ENCODE assay signal across 8 cellular contexts in the genomic region with DNA sequence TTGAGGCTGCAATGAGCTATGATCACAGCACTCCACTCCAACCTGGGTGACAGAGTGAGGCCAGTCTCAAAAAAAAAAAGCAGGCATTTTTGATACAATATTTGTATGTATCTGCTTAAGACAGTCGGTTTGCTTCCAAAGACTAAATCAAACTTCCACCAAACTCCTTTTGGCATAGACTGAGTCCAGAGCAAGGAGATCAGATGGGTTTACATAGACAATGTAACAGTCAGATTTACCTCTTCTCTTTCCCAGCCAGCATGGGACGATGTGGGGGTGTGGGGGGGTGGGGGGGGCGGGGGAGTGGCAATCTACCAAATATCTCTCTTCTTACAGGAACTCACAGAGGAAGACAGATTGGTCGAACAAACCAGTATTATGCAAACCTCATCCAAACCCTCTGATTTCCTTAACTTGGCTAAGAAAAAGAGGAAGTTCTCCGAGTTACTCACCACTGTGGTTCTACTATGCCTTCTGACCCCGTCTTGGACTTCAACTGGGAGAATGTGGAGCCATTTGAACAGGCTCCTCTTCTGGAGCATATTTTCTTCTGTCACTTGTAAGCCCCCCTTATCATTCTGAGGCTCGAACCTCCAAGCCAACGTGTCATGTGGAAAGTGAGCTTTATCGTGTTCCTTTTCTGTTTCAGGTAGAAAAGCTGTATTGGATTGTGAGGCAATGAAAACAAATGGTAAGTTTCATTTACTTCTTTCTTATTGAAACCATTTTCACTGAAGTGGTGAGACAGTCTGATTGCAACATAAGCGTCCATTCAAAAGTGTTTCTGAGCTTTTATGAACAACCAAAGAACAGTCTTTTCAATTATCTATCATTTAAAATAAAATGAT. TPM values are rescaled to one million over a fixed set of nuclear protein-coding genes. Genes with fewer than 3 reads are reported as not detected.
A peak's percentile ranks its signal among the peaks of the same experiment; 100 is the strongest.
DNase-seq lines count a peak whose midpoint lies in the region; ATAC-seq and TF ChIP-seq lines count a peak whose summit lies in the region.

A gene with protein sequence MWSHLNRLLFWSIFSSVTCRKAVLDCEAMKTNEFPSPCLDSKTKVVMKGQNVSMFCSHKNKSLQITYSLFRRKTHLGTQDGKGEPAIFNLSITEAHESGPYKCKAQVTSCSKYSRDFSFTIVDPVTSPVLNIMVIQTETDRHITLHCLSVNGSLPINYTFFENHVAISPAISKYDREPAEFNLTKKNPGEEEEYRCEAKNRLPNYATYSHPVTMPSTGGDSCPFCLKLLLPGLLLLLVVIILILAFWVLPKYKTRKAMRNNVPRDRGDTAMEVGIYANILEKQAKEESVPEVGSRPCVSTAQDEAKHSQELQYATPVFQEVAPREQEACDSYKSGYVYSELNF (plus strand): TSS at position 451 of the 848 bp plus-strand sequence. CDS start 54 bp downstream, at position 505.

- H3K9me3 ChIP-seq in IMR-90 (ENCODE audit: control insufficient read depth, insufficient read depth, low read length) (no peaks in the 10 kb centered on the region), ascending aorta (no peaks in the 10 kb centered on the region), upper lobe of left lung (no peaks in the 10 kb centered on the region)

- H3K27me3 ChIP-seq in IMR-90 (ENCODE audit: control insufficient read depth, insufficient read depth, low read length) (peaks cover 7% of the 10 kb centered on the region), ascending aorta (no peaks in the 10 kb centered on the region), upper lobe of left lung (no peaks in the 10 kb centered on the region)

- H3K9ac ChIP-seq in IMR-90 (ENCODE audit: low read depth, low read length), result no peak within 1 kb of the TSS

- no peaks in the 10 kb centered on the region for H4K20me1 ChIP-seq in IMR-90 (ENCODE audit: insufficient read depth, low read length)

- H2BK20ac ChIP-seq in IMR-90 (ENCODE audit: low read depth, low read length), result no peak within 1 kb of the TSS

- no peak within 1 kb of the TSS for H4K91ac ChIP-seq in IMR-90 (ENCODE audit: insufficient read depth, low read depth, low read length)

- no peak for TF ChIP-seq EP300 in upper lobe of left lung (IDR thresholded peaks at IDR 0.05)

- 0 out of 2 replicates have a peak within 1 kb of the TSS, but pooled peaks have one; percentile 54 for H3K23ac ChIP-seq in IMR-90 (ENCODE audit: low read depth, low read length)

- dilution Hi-C loops in IMR-90 (cut with HindIII; ENCODE audit: low sequenced_read_pairs, unreplicated experiment), result no loop called here

- WGBS in IMR-90 (ENCODE audit: extremely low coverage in 2 of 2, insufficient read length in 1 of 2), 2 experiments, result no CpG with 5 or more reads among the region's 10 CpGs
- 35 to 37% methylated on average over 10 of the region's 10 CpGs for WGBS in upper lobe of left lung, 2 donors

- H3K36me3 ChIP-seq in IMR-90 (ENCODE audit: control insufficient read depth, insufficient read depth, low read length), result no peaks in the 10 kb centered on the region
- H3K36me3 ChIP-seq in ascending aorta, result no peaks in the 10 kb centered on the region
- H3K36me3 ChIP-seq in upper lobe of left lung, result no peaks in the 10 kb centered on the region

- H3K27ac ChIP-seq in IMR-90 (ENCODE audit: insufficient read depth, low read length) (no peak within 1 kb of the TSS), ascending aorta (peak within 1 kb of the TSS; percentile 34 to 46), upper lobe of left lung (peak within 1 kb of the TSS; percentile 68 to 87 (median 79))

- TF ChIP-seq RAD21 in IMR-90 (IDR thresholded peaks at IDR 0.05; ENCODE audit: low read length), result no peak

- ATAC-seq in IMR-90 (ENCODE audit: low read depth), result peak; percentile 71
- ATAC-seq in left colon, result peak; percentile 78
- peak; percentile 87 to 96 for ATAC-seq in upper lobe of left lung (ENCODE audit: low FRiP score in 2 of 2)

- peaks cover 2% of the 10 kb centered on the region; the same call in 1 of the 2 replicates for H3K4me1 ChIP-seq in IMR-90 (ENCODE audit: control insufficient read depth, insufficient read depth, low read length)
- H3K4me1 ChIP-seq in ascending aorta, result no peaks in the 10 kb centered on the region
- H3K4me1 ChIP-seq in upper lobe of left lung, result peaks cover 0 to 10% (median 5%) of the 10 kb centered on the region in 4 donors

- H3K79me1 ChIP-seq in IMR-90 (ENCODE audit: low read depth in 1 of 2, low read length in 2 of 2), result no peaks in the 10 kb centered on the region

- peak; percentile 5 for DNase-seq in G401 (ENCODE audit: low spot score)
- DNase-seq in IMR-90, result peak; percentile 65
- DNase-seq in ascending aorta (ENCODE audit: low spot score in 2 of 2), result peak in 1 of 2 donors; percentile 68
- peak in 1 of 2 donors; percentile 15 for DNase-seq in left colon
- peak in 1 of 2 donors; percentile 71 for DNase-seq in upper lobe of left lung
- no peak for DNase-seq in NCI-H510A treated with DMSO at 0.1 percent for 48 hours (lab: John Stamatoyannopoulos, UW)
- no peak for DNase-seq in activated T-cell treated with anti-CD3 and anti-CD28 coated beads, Interleukin-2, amount 50 U/mL, for 48 hours
- DNase-seq in activated CD4-positive, CD25-positive, alpha-beta regulatory T cell treated with anti-CD3 and anti-CD28 coated beads, Interleukin-2, amount 50 U/mL, for 72 hours, result no peak

- no peak within 1 kb of the TSS for H2BK15ac ChIP-seq in IMR-90 (ENCODE audit: low read depth, low read length)

- H3K9me1 ChIP-seq in IMR-90 (ENCODE audit: insufficient read depth, low read length), result no peaks in the 10 kb centered on the region

- no TSS peak for BruUV-seq in IMR-90 (replicated peaks; lab: Mats Ljungman, UMichigan)

- no peak within 1 kb of the TSS for H2BK5ac ChIP-seq in IMR-90 (ENCODE audit: low read depth, low read length, poor library complexity, severe bottlenecking)

- H4K5ac ChIP-seq in IMR-90 (ENCODE audit: low read depth, low read length), result 0 out of 2 replicates have a peak within 1 kb of the TSS, but pooled peaks have one; percentile 2

- H2AK5ac ChIP-seq in IMR-90 (ENCODE audit: low read depth, low read length), result no peak within 1 kb of the TSS

- H3K14ac ChIP-seq in IMR-90 (replicated peaks; ENCODE audit: low read depth, low read length), result no peak within 1 kb of the TSS; the same call in 1 of the 2 replicates

- peak within 1 kb of the TSS; percentile 42 for H2AK9ac ChIP-seq in IMR-90 (replicated peaks; ENCODE audit: low read depth, low read length, poor library complexity)

- H2BK120ac ChIP-seq in IMR-90 (ENCODE audit: low read depth, low read length), result no peak within 1 kb of the TSS

- peak within 1 kb of the TSS; percentile 14; the same call in 1 of the 2 replicates for H3K4me2 ChIP-seq in IMR-90 (ENCODE audit: low read depth, low read length)

- TF ChIP-seq CTCF in IMR-90 (conservative IDR thresholded peaks at IDR 0.05; ENCODE audit: low read depth, low read length), result no peak
- no peak for TF ChIP-seq CTCF in ascending aorta (IDR thresholded peaks at IDR 0.05)
- no peak for TF ChIP-seq CTCF in upper lobe of left lung (IDR thresholded peaks at IDR 0.05)

- no peak within 1 kb of the TSS for H3K4ac ChIP-seq in IMR-90 (ENCODE audit: low read depth, low read length)

- CTCF ChIA-PET in IMR-90 (lab: Yijun Ruan, JAX), result interaction anchor here (0.7 kb wide), 1 partner anchor 30 kb away, joined by 5 read pairs; no protein-coding TSS in a partner anchor

- H3K18ac ChIP-seq in IMR-90 (ENCODE audit: low read depth, low read length), result no peak within 1 kb of the TSS

- TF ChIP-seq POLR2A in IMR-90 (IDR thresholded peaks at IDR 0.05; ENCODE audit: low read depth, low read length) (no peak), upper lobe of left lung (IDR thresholded peaks at IDR 0.05) (peak in 2 of 4 donors; percentile 18 to 48)

- in situ Hi-C loops in G401 (cut with HindIII; ENCODE audit: low sequenced_read_pairs), result no loop called here
- in situ Hi-C loops in IMR-90 (cut with MboI; ENCODE audit: low sequenced_read_pairs), result no loop called here

- peak within 1 kb of the TSS; percentile 58 for H2AFZ ChIP-seq in IMR-90 (replicated peaks; ENCODE audit: low read length, poor library complexity)

- POLR2A ChIA-PET in IMR-90 (lab: Charles Lee; ENCODE audit: unreplicated experiment), result no interaction called here

- H4K8ac ChIP-seq in IMR-90 (ENCODE audit: low read depth in 2 of 2, low read length in 2 of 2), result peak within 1 kb of the TSS in 1 of 2 experiments; percentile 57; a peak in 1 of 4 replicates

- intact Hi-C loops in IMR-90 (cut with micrococcal nuclease) (no loop called here), ascending aorta (cut with DNase I) (no loop called here), left colon (cut with DNase I, micrococcal nuclease) (no loop called here)

- no peak within 1 kb of the TSS for H3K56ac ChIP-seq in IMR-90 (ENCODE audit: extremely low read depth, insufficient read depth, low read length)

- no peak within 1 kb of the TSS for H3K4me3 ChIP-seq in IMR-90 (ENCODE audit: insufficient read depth, low read depth, low read length)
- no peak within 1 kb of the TSS for H3K4me3 ChIP-seq in ascending aorta
- H3K4me3 ChIP-seq in upper lobe of left lung, result peak within 1 kb of the TSS in 2 of 4 donors; percentile 9 to 26

TF ChIP-seq in IMR-90, 13 proteins besides CTCF, POLR2A, EP300 and RAD21:
- TF ChIP-seq CEBPB (IDR thresholded peaks at IDR 0.05; ENCODE audit: low read depth, low read length), result peak; percentile 57
- no peak for TF ChIP-seq RFX5 (IDR thresholded peaks at IDR 0.05; ENCODE audit: low read depth, low read length)

RNA-seq across cellular contexts. Expression of the gene that starts here (rescaled TPM):
- total RNA-seq in G401 (2014; rRNA removed; shearing (Covaris generic)), result not detected in 2 replicates
- total RNA-seq in IMR-90 (2012; rRNA removed) (0.36 and 0.56 TPM in 2 replicates), ascending aorta (6.2 TPM), left colon (1 to 10 TPM in 1 of 2 donors, under 1 TPM in 1; 0.82 to 3.3 TPM), upper lobe of left lung (10 to 100 TPM in 3 of 6 donors, 1 to 10 TPM in 3; 6.3 to 22.9 (median 10.2) TPM)
- 0.23 and 0.44 TPM in 2 replicates for polyA plus RNA-seq in IMR-90 (2012; rRNA removed)
- polyA plus RNA-seq in IMR-90 (2012; cell fraction: cytosol; rRNA removed), result 0.05 and 1.2 TPM in 2 replicates
- polyA plus RNA-seq in IMR-90 (2012; cell fraction: nucleus; rRNA removed; ENCODE audit: low replicate concordance), result 0.18 and 0.78 TPM in 2 replicates

Comparison
In these comparisons a context has a peak if more than half of its experiments do, and no peak if none do; other contexts are left out.
1. Peak in DNase-seq in G401; RNA of the gene not detected or under 1 TPM.